ENCODE assay signal across 24 cellular contexts in genomic region chr19:31701146-31701545, GRCh38.
DNase-seq lines count a peak whose midpoint lies in the region; ATAC-seq and TF ChIP-seq lines count a peak whose summit lies in the region.
"Had no signal": no experiment of that assay in that cellular context is flagged by ENCODE, and none has a peak within 500 bp of the region (broad histone marks: within the 10 kb centered on the region; RNA-seq: fewer than 3 reads in every experiment).

No MANE protein-coding gene starts in this region.

- no peak for TF ChIP-seq EP300 in esophagus muscularis mucosa (IDR thresholded peaks at IDR 0.05)

- no peak overlapping the region for H3K4me3 ChIP-seq in esophagus muscularis mucosa
- H3K4me3 ChIP-seq in upper lobe of right lung, result no peak overlapping the region
- H3K4me3 ChIP-seq: BLaER1 had no signal

- DNase-seq in NCI-H1105 (lab: John Stamatoyannopoulos, UW), result peak; percentile 75
- peak; percentile 55 for DNase-seq in esophagus muscularis mucosa (ENCODE audit: extremely low spot score)
- DNase-seq in mesothelial cell of epicardium (ENCODE audit: low spot score in 2 of 2, unreplicated experiment in 2 of 2), result no peak
- DNase-seq in upper lobe of right lung, result no peak
- no peak for DNase-seq in GM03348 (ENCODE audit: low spot score)
- no peak for DNase-seq in T-helper 9 cell
- no peak for DNase-seq in GOT3 (lab: John Stamatoyannopoulos, UW)
- DNase-seq: ACHN; BE2C; C1 segment of cervical spinal cord; CD4-positive, CD25-positive, alpha-beta regulatory T cell; CD8-positive, alpha-beta memory T cell; COR-L47; DMS 273 treated with DMSO at 0.1 percent for 48 hours; DMS153; DMS53; DMS79; DND-41; EL; GDM1 had no signal

- peaks cover 6% of the 10 kb centered on the region for H3K36me3 Mint-ChIP-seq in mesothelial cell of epicardium
- H3K36me3 Mint-ChIP-seq: CD14-positive monocyte; CD4-positive, alpha-beta memory T cell; CD4-positive, CD25-positive, alpha-beta regulatory T cell; CD8-positive, alpha-beta memory T cell had no signal

- H3K9me3 Mint-ChIP-seq in mesothelial cell of epicardium, result peaks cover 17% of the 10 kb centered on the region

- TF ChIP-seq POLR2A in esophagus muscularis mucosa (IDR thresholded peaks at IDR 0.05; ENCODE audit: low read depth), result no peak

- intact Hi-C loops in esophagus muscularis mucosa (cut with DNase I) (no loop called here), upper lobe of right lung (cut with DNase I) (no loop called here)

- H3K9me3 ChIP-seq in esophagus muscularis mucosa, result peaks cover 0 to 20% (median 8%) of the 10 kb centered on the region in 4 donors
- no peaks in the 10 kb centered on the region for H3K9me3 ChIP-seq in upper lobe of right lung
- H3K9me3 ChIP-seq: BE2C, BLaER1 had no signal

- H3K36me3 ChIP-seq in esophagus muscularis mucosa, result no peaks in the 10 kb centered on the region
- no peaks in the 10 kb centered on the region for H3K36me3 ChIP-seq in upper lobe of right lung
- H3K36me3 ChIP-seq: BE2C, BLaER1 had no signal

- WGBS in esophagus muscularis mucosa, result 30% methylated on average over 2 of the region's 3 CpGs

- no peaks in the 10 kb centered on the region for H3K4me1 ChIP-seq in esophagus muscularis mucosa
- H3K4me1 ChIP-seq in upper lobe of right lung, result no peaks in the 10 kb centered on the region
- H3K4me1 ChIP-seq: BE2C, BLaER1 had no signal

- peak overlapping the region; percentile 34 for H3K27ac Mint-ChIP-seq in mesothelial cell of epicardium
- H3K27ac Mint-ChIP-seq: CD4-positive, alpha-beta memory T cell; CD4-positive, CD25-positive, alpha-beta regulatory T cell; CD8-positive, alpha-beta memory T cell had no signal

- H3K27me3 Mint-ChIP-seq in mesothelial cell of epicardium (ENCODE audit: low read depth), result peaks cover 2% of the 10 kb centered on the region
- H3K27me3 Mint-ChIP-seq: CD4-positive, CD25-positive, alpha-beta regulatory T cell had no signal

- TF ChIP-seq CTCF in esophagus muscularis mucosa (IDR thresholded peaks at IDR 0.05), result no peak
- no peak for TF ChIP-seq CTCF in mesothelial cell of epicardium (IDR thresholded peaks at IDR 0.05; ENCODE audit: unreplicated experiment)
- no peak for TF ChIP-seq CTCF in upper lobe of right lung (IDR thresholded peaks at IDR 0.05)

- peak; percentile 19 for ATAC-seq in upper lobe of right lung

- H3K27me3 ChIP-seq in esophagus muscularis mucosa, result no peaks in the 10 kb centered on the region
- no peaks in the 10 kb centered on the region for H3K27me3 ChIP-seq in upper lobe of right lung
- H3K27me3 ChIP-seq: BE2C, BLaER1 had no signal

- H3K27ac ChIP-seq in esophagus muscularis mucosa (replicated peaks in 1 of 4), result no peak overlapping the region
- H3K27ac ChIP-seq in upper lobe of right lung, result no peak overlapping the region
- H3K27ac ChIP-seq: 22Rv1, BLaER1 had no signal

- H3K4me3 Mint-ChIP-seq in mesothelial cell of epicardium, result no peak overlapping the region
- H3K4me3 Mint-ChIP-seq: CD14-positive monocyte; CD4-positive, alpha-beta memory T cell; CD4-positive, CD25-positive, alpha-beta regulatory T cell; CD8-positive, alpha-beta memory T cell had no signal

- H3K4me1 Mint-ChIP-seq in mesothelial cell of epicardium, result peaks cover 22% of the 10 kb centered on the region
- H3K4me1 Mint-ChIP-seq: CD14-positive monocyte; CD4-positive, alpha-beta memory T cell; CD4-positive, CD25-positive, alpha-beta regulatory T cell; CD8-positive, alpha-beta memory T cell had no signal

Comparison
In these comparisons a context has a peak if more than half of its experiments do, and no peak if none do; other contexts are left out.
1. DNase-seq: peak in NCI-H1105 (single experiment) and esophagus muscularis mucosa (single experiment); none in mesothelial cell of epicardium (0 of 2), upper lobe of right lung (single experiment), GM03348 (single experiment), T-helper 9 cell (single experiment) and GOT3 (single experiment).